Comparison of ENCODE assay signal across 27 cellular contexts in genomic region chr6:131646249-131646670, GRCh38. TPM values are rescaled to one million over a fixed set of nuclear protein-coding genes. Genes with fewer than 3 reads are reported as not detected.
"Had no signal": no experiment of that assay in that cellular context is flagged by ENCODE, and none has a peak within 500 bp of the region (broad histone marks: within the 10 kb centered on the region; RNA-seq: fewer than 3 reads in every experiment).

No MANE protein-coding gene starts in this region.

- DNase-seq: colonic mucosa; dermis blood vessel endothelial cell; heart right ventricle; hypothalamus; islet precursor cell; mucosa of descending colon; natural killer cell; nucleus accumbens; pancreas; psoas muscle; retina; spleen; stimulated activated CD4-positive, alpha-beta T cell treated with anti-CD3 and anti-CD28 coated beads, Interleukin-15, amount 100 ng/mL, for 24 hours; stimulated activated CD4-positive, alpha-beta T cell treated with anti-CD3 and anti-CD28 coated beads, Interleukin-1b, Interleukin-23, amount 100 ng/mL, for 48 hours; stimulated activated CD4-positive, alpha-beta T cell treated with anti-CD3 and anti-CD28 coated beads, Interleukin-4, amount 100 ng/mL, for 24 hours; trophoblast cell had no signal

- FAIRE-seq: frontal cortex, pancreas had no signal

- H3K27me3 ChIP-seq: colonic mucosa, heart right ventricle, neural progenitor cell, pancreas, spleen had no signal

- ATAC-seq: esophagus mucosa; heart right ventricle; left lobe of liver; natural killer cell; pancreas; psoas muscle; sciatic nerve; stimulated activated memory B cell treated with anti-CD40 and anti-IgM and Interleukin-4, amounts not matched to agents 10 μg/mL and 1 μg/mL and 100 μg/mL, for 72 hours had no signal

- H3K27ac ChIP-seq: colonic mucosa, heart right ventricle, neural progenitor cell, pancreas, psoas muscle, spleen had no signal

- H3K9me3 ChIP-seq: colonic mucosa, heart right ventricle, mucosa of descending colon, pancreas, psoas muscle, spleen had no signal

- H2AFZ ChIP-seq: neural progenitor cell had no signal

- H3K4me3 ChIP-seq: colonic mucosa, heart right ventricle, mucosa of descending colon, neural progenitor cell, pancreas, psoas muscle, spleen had no signal

- H3K9ac ChIP-seq: neural progenitor cell had no signal

- H3K4me2 ChIP-seq: neural progenitor cell had no signal

- H3K4me1 ChIP-seq: heart right ventricle, neural progenitor cell, psoas muscle, spleen had no signal

- H3K36me3 ChIP-seq: colonic mucosa, heart right ventricle, neural progenitor cell, pancreas, spleen had no signal

RNA-seq across cellular contexts. Expression of gene ENPP3, which starts 9.2 kb away (rescaled TPM):
- total RNA-seq: glomerular endothelial cell had no signal

RNA-seq across cellular contexts. Expression of gene OR2A4, which starts 54.9 kb away (rescaled TPM):
- total RNA-seq: cerebellum, colonic mucosa, dermis blood vessel endothelial cell, esophagus mucosa, fibroblast of lung, frontal cortex, glomerular endothelial cell, heart right ventricle, left lobe of liver, mucosa of descending colon, myocyte, pancreas, sciatic nerve, spleen, urinary bladder had no signal
- polyA plus RNA-seq: heart right ventricle, psoas muscle, urinary bladder had no signal
